Comparison of ENCODE assay signal across 10 cellular contexts in the genomic region with DNA sequence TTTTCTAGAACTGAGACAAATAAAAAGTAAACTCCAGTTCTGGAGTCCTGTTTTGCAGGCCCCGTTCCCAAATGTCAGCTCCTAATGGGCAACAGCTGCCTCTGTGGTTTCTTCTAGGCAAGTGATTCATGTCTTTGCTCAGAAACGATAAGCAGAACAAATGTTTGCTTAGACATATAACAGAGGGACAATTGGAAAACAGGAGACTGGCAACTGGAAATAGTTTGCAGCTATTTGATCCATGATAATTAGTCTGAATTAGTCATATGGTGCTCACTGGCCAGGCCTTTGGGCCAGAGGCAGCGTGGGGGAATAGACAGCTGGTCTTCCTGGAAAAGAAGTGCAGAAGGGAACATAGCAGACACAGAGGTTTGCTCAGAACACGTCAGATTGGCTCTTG. TPM values are rescaled to one million over a fixed set of nuclear protein-coding genes. Genes with fewer than 3 reads are reported as not detected.
DNase-seq lines count a peak whose midpoint lies in the region; ATAC-seq, FAIRE-seq and TF ChIP-seq lines count a peak whose summit lies in the region.
"Had no signal": no experiment of that assay in that cellular context is flagged by ENCODE, and none has a peak within 500 bp of the region (broad histone marks: within the 10 kb centered on the region; RNA-seq: fewer than 3 reads in every experiment).

No MANE protein-coding gene starts in this region.

- no peaks in the 10 kb centered on the region for H3K23me2 ChIP-seq in H9 (ENCODE audit: insufficient read length, low read depth, low read length, poor library complexity, severe bottlenecking)

- H3K27me3 Mint-ChIP-seq in astrocyte (ENCODE audit: low read depth, unreplicated experiment) (peaks cover 18% of the 10 kb centered on the region), H9 (ENCODE audit: low read depth) (no peaks in the 10 kb centered on the region; the same call in 1 of the 2 replicates)

- no peak overlapping the region for H4K91ac ChIP-seq in IMR-90 (ENCODE audit: insufficient read depth, low read depth, low read length)
- no peak overlapping the region for H4K91ac ChIP-seq in H9 (ENCODE audit: insufficient read length, low read depth, low read length)

- H4K20me1 ChIP-seq in IMR-90 (ENCODE audit: insufficient read depth, low read length) (no peaks in the 10 kb centered on the region; the same call in 1 of the 2 replicates), astrocyte (ENCODE audit: insufficient read depth, low read length) (no peaks in the 10 kb centered on the region), H9 (ENCODE audit: control insufficient read depth, insufficient read depth, insufficient read length) (no peaks in the 10 kb centered on the region)

- no peak overlapping the region for H3K18ac ChIP-seq in IMR-90 (ENCODE audit: low read depth, low read length)
- H3K18ac ChIP-seq in H9 (ENCODE audit: insufficient read length, low read depth, low read length) = no peak overlapping the region

- peak; percentile 92 for ATAC-seq in IMR-90 (ENCODE audit: low read depth)
- ATAC-seq in GM21381 (IDR thresholded peaks at IDR 0.05; ENCODE audit: unreplicated experiment) = no peak

- TF ChIP-seq CTCF in IMR-90 (conservative IDR thresholded peaks at IDR 0.05; ENCODE audit: low read depth, low read length) (no peak), astrocyte (IDR thresholded peaks at IDR 0.05; ENCODE audit: insufficient read depth, low read depth, low read length) (no peak), uterus (IDR thresholded peaks at IDR 0.05) (no peak), H9 (conservative IDR thresholded peaks at IDR 0.05) (no peak)

- POLR2A ChIA-PET in IMR-90 (lab: Charles Lee; ENCODE audit: unreplicated experiment) = no interaction called here

- H3K9me3 Mint-ChIP-seq in astrocyte (ENCODE audit: unreplicated experiment) (peaks cover 5% of the 10 kb centered on the region), H9 (peaks cover 0 to 6% of the 10 kb centered on the region in 2 experiments; a peak in 4 of 5 replicates)
- H3K9me3 Mint-ChIP-seq: central memory CD8-positive, alpha-beta T cell had no signal

- no TSS peak for BruUV-seq in IMR-90 (replicated peaks; lab: Mats Ljungman, UMichigan)

- no peak overlapping the region for H4K5ac ChIP-seq in IMR-90 (ENCODE audit: low read depth, low read length)
- no peak overlapping the region for H4K5ac ChIP-seq in H9 (ENCODE audit: insufficient read length, low read depth, low read length)

- no peak overlapping the region for H2AK5ac ChIP-seq in IMR-90 (ENCODE audit: low read depth, low read length)
- no peak overlapping the region for H2AK5ac ChIP-seq in H9 (ENCODE audit: insufficient read length, low read length)

- no peak overlapping the region for H3K9ac ChIP-seq in IMR-90 (ENCODE audit: low read depth, low read length)
- no peak overlapping the region for H3K9ac ChIP-seq in astrocyte (ENCODE audit: low read length)
- no peak overlapping the region for H3K9ac ChIP-seq in H9 (ENCODE audit: extremely low read depth, insufficient read length, low read length)

- H3K56ac ChIP-seq in IMR-90 (ENCODE audit: extremely low read depth, insufficient read depth, low read length) (no peak overlapping the region), H9 (ENCODE audit: insufficient read length, low read depth, low read length) (no peak overlapping the region)

- H3K79me2 ChIP-seq in astrocyte (ENCODE audit: insufficient read depth, low read length) (no peaks in the 10 kb centered on the region), H9 (ENCODE audit: insufficient read depth, low read length) (no peaks in the 10 kb centered on the region)

- H3K27me3 ChIP-seq in IMR-90 (ENCODE audit: control insufficient read depth, insufficient read depth, low read length) (no peaks in the 10 kb centered on the region; the same call in 1 of the 2 replicates), astrocyte (ENCODE audit: insufficient read depth, low read length) (no peaks in the 10 kb centered on the region), uterus (no peaks in the 10 kb centered on the region), H9 (ENCODE audit: insufficient read depth, low read length) (no peaks in the 10 kb centered on the region)

- no peaks in the 10 kb centered on the region for H3K36me3 ChIP-seq in IMR-90 (ENCODE audit: control insufficient read depth, insufficient read depth, low read length)
- no peaks in the 10 kb centered on the region for H3K36me3 ChIP-seq in astrocyte (ENCODE audit: insufficient read depth, low read length)
- no peaks in the 10 kb centered on the region for H3K36me3 ChIP-seq in uterus

- H2BK120ac ChIP-seq in IMR-90 (ENCODE audit: low read depth, low read length) = no peak overlapping the region
- no peak overlapping the region for H2BK120ac ChIP-seq in H9 (ENCODE audit: low read depth, low read length, poor library complexity, severe bottlenecking)

- FAIRE-seq in astrocyte (lab: Jason Lieb, UNC) = peak; percentile 62
- FAIRE-seq in islet of Langerhans (lab: Jason Lieb, UNC) = peak; percentile 82

- H3K9me3 ChIP-seq in IMR-90 (ENCODE audit: control insufficient read depth, insufficient read depth, low read length) (no peaks in the 10 kb centered on the region), astrocyte (ENCODE audit: insufficient read depth, low read depth, low read length) (no peaks in the 10 kb centered on the region), uterus (no peaks in the 10 kb centered on the region), H9 (ENCODE audit: control insufficient read depth, low read depth, low read length) (no peaks in the 10 kb centered on the region)

- H3K4me3 ChIP-seq in IMR-90 (ENCODE audit: insufficient read depth, low read depth, low read length) (no peak overlapping the region), astrocyte (ENCODE audit: insufficient read depth, low read depth, low read length) (no peak overlapping the region), uterus (no peak overlapping the region)

- no peak overlapping the region for H3K4me3 Mint-ChIP-seq in astrocyte (ENCODE audit: unreplicated experiment)
- no peak overlapping the region for H3K4me3 Mint-ChIP-seq in H9
- H3K4me3 Mint-ChIP-seq: central memory CD8-positive, alpha-beta T cell had no signal

- no peak overlapping the region for H3K4me2 ChIP-seq in IMR-90 (ENCODE audit: low read depth, low read length)
- peak overlapping the region; percentile 56 for H3K4me2 ChIP-seq in astrocyte (ENCODE audit: low read length)
- no peak overlapping the region for H3K4me2 ChIP-seq in H9 (ENCODE audit: insufficient read depth, insufficient read length, low read length)

- H2BK5ac ChIP-seq in IMR-90 (ENCODE audit: low read depth, low read length, poor library complexity, severe bottlenecking) (no peak overlapping the region), H9 (ENCODE audit: insufficient read length, low read length) (no peak overlapping the region)

- H3K36me3 Mint-ChIP-seq in astrocyte (ENCODE audit: low read depth, unreplicated experiment) (peaks cover 5% of the 10 kb centered on the region), H9 (ENCODE audit: insufficient read depth in 1 of 3, low read depth in 3 of 3) (peaks cover 4 to 11% (median 6%) of the 10 kb centered on the region in 3 experiments; a peak in 4 of 7 replicates)

- H4K8ac ChIP-seq in IMR-90 (ENCODE audit: low read depth in 2 of 2, low read length in 2 of 2) (no peak overlapping the region), H9 (replicated peaks; ENCODE audit: insufficient read length, low read depth, low read length) (no peak overlapping the region)

- H3K4me1 Mint-ChIP-seq in astrocyte (ENCODE audit: low read depth, unreplicated experiment) (peaks cover 4% of the 10 kb centered on the region), H9 (peaks cover 5 to 7% of the 10 kb centered on the region in 2 experiments)
- H3K4me1 Mint-ChIP-seq: central memory CD8-positive, alpha-beta T cell had no signal

- in situ Hi-C loops in IMR-90 (cut with MboI; ENCODE audit: low sequenced_read_pairs) = no loop called here

- peaks cover 2% of the 10 kb centered on the region; the same call in 1 of the 2 replicates for H3K4me1 ChIP-seq in IMR-90 (ENCODE audit: control insufficient read depth, insufficient read depth, low read length)
- peaks cover 8% of the 10 kb centered on the region for H3K4me1 ChIP-seq in astrocyte (ENCODE audit: insufficient read depth, low read length)
- peaks cover 4 to 9% of the 10 kb centered on the region in 2 donors for H3K4me1 ChIP-seq in uterus
- no peaks in the 10 kb centered on the region for H3K4me1 ChIP-seq in H9 (ENCODE audit: insufficient read depth, low read length)

- DNase-seq in IMR-90 (peak; percentile 95), astrocyte (ENCODE audit: low read depth) (peak; percentile 98), uterus (peak; percentile 56 to 67), H9 (no peak), pons (ENCODE audit: low spot score) (no peak)
- DNase-seq: activated CD8-positive, alpha-beta memory T cell treated with anti-CD3 and anti-CD28 coated beads for 24 hours; hypothalamus had no signal

- peak overlapping the region; percentile 15 for H2AK9ac ChIP-seq in IMR-90 (replicated peaks; ENCODE audit: low read depth, low read length, poor library complexity)

- dilution Hi-C loops in IMR-90 (cut with HindIII; ENCODE audit: low sequenced_read_pairs, unreplicated experiment) = no loop called here

- no peak overlapping the region for H3K23ac ChIP-seq in IMR-90 (ENCODE audit: low read depth, low read length)
- H3K23ac ChIP-seq in H9 (ENCODE audit: insufficient read length, low read depth, low read length) = no peak overlapping the region

- TF ChIP-seq RAD21 in IMR-90 (IDR thresholded peaks at IDR 0.05; ENCODE audit: low read length) = no peak

- CTCF ChIA-PET in IMR-90 (lab: Yijun Ruan, JAX) = no interaction called here

- WGBS in IMR-90 (ENCODE audit: extremely low coverage in 2 of 2, insufficient read length in 1 of 2), 2 experiments = no CpG with 5 or more reads among the region's 4 CpGs
- WGBS in H9 (ENCODE audit: extremely low coverage, insufficient read length, low lambda C conversion rate) = no CpG with 5 or more reads among the region's 4 CpGs

- H3K27ac ChIP-seq in IMR-90 (ENCODE audit: insufficient read depth, low read length) (peak overlapping the region; percentile 35; the same call in 1 of the 2 replicates), astrocyte (ENCODE audit: low read depth, low read length) (peak overlapping the region; percentile 11), uterus (peak overlapping the region; percentile 18 to 33), H9 (ENCODE audit: insufficient read length, low read depth, low read length) (no peak overlapping the region)

- H3K27ac Mint-ChIP-seq in astrocyte (ENCODE audit: unreplicated experiment) (peak overlapping the region; percentile 23), H9 (no peak overlapping the region)

- H3K79me1 ChIP-seq in IMR-90 (ENCODE audit: low read depth in 1 of 2, low read length in 2 of 2) = no peaks in the 10 kb centered on the region
- H3K79me1 ChIP-seq in H9 (ENCODE audit: insufficient read depth, low read depth, low read length, poor library complexity, severe bottlenecking) = no peaks in the 10 kb centered on the region

- H3K14ac ChIP-seq in IMR-90 (replicated peaks; ENCODE audit: low read depth, low read length) (no peak overlapping the region), H9 (ENCODE audit: insufficient read depth, low read length) (no peak overlapping the region)

- no peak overlapping the region for H2BK12ac ChIP-seq in H9 (ENCODE audit: insufficient read length, low read depth, low read length)

- H3K4ac ChIP-seq in IMR-90 (ENCODE audit: low read depth, low read length) (no peak overlapping the region), H9 (ENCODE audit: low read depth, low read length) (no peak overlapping the region)

- H2BK20ac ChIP-seq in IMR-90 (ENCODE audit: low read depth, low read length) (no peak overlapping the region), H9 (ENCODE audit: low read depth, low read length, poor library complexity, severe bottlenecking) (no peak overlapping the region)

- TF ChIP-seq POLR2A in IMR-90 (IDR thresholded peaks at IDR 0.05; ENCODE audit: low read depth, low read length) (no peak), uterus (IDR thresholded peaks at IDR 0.05) (no peak)

- intact Hi-C loops in IMR-90 (cut with micrococcal nuclease) = loop anchor here (1.0 kb wide), 2 partner anchors 171 to 251 kb away; no protein-coding TSS in a partner anchor
- intact Hi-C loops in uterus (cut with DNase I; ENCODE audit: low total_unique reads) = no loop called here

- H2BK15ac ChIP-seq in IMR-90 (ENCODE audit: low read depth, low read length) = no peak overlapping the region
- H2BK15ac ChIP-seq in H9 (ENCODE audit: low read depth, low read length) = no peak overlapping the region

- H3K9me1 ChIP-seq in IMR-90 (ENCODE audit: insufficient read depth, low read length) = peaks cover 3% of the 10 kb centered on the region; the same call in 1 of the 2 replicates

- H2AFZ ChIP-seq in IMR-90 (replicated peaks; ENCODE audit: low read length, poor library complexity) = no peak overlapping the region
- H2AFZ ChIP-seq in astrocyte (ENCODE audit: low read depth, low read length) = no peak overlapping the region
- no peak overlapping the region for H2AFZ ChIP-seq in H9 (ENCODE audit: low read length)

- no peak overlapping the region for H3T11ph ChIP-seq in H9 (ENCODE audit: low read length)

RNA-seq across cellular contexts. Expression of a gene that starts 29.2 kb away (rescaled TPM):
- total RNA-seq in IMR-90 (2012; rRNA removed) = 7.8 and 8.1 TPM in 2 replicates
- 12.6 and 13.0 TPM in 2 replicates for polyA plus RNA-seq in IMR-90 (2012; rRNA removed)
- polyA plus RNA-seq in IMR-90 (2012; cell fraction: cytosol; rRNA removed) = 5.5 and 10.2 TPM in 2 replicates
- 29.6 and 33.4 TPM in 2 replicates for polyA plus RNA-seq in IMR-90 (2012; cell fraction: nucleus; rRNA removed; ENCODE audit: low replicate concordance)
- 6.1 and 7.9 TPM in 2 replicates for total RNA-seq in astrocyte
- total RNA-seq in uterus = 10 to 100 TPM in 3 of 4 donors, 1 to 10 TPM in 1; 3.2 to 65.5 (median 27.9) TPM
- 3.2 and 4.1 TPM in 2 replicates for total RNA-seq in H9 (2021)

Comparison
In these comparisons a context has a peak if more than half of its experiments do, and no peak if none do; other contexts are left out.
1. DNase-seq: peak in IMR-90 (single experiment), astrocyte (single experiment) and uterus (2 of 2); none in H9 (single experiment) and pons (single experiment).